22 cellular contexts compared by ENCODE assay signal in genomic region chr12:110244829-110245228, GRCh38. TPM values are rescaled to one million over a fixed set of nuclear protein-coding genes. Genes with fewer than 3 reads are reported as not detected.
DNase-seq lines count a peak whose midpoint lies in the region; ATAC-seq, FAIRE-seq and TF ChIP-seq lines count a peak whose summit lies in the region.
"Had no signal": no experiment of that assay in that cellular context is flagged by ENCODE, and none has a peak within 500 bp of the region (broad histone marks: within the 10 kb centered on the region; RNA-seq: fewer than 3 reads in every experiment).

No MANE protein-coding gene starts in this region.

- FAIRE-seq in HepG2 (lab: Jason Lieb, UNC) = no peak
- FAIRE-seq: endometrium, H54, TTC549 had no signal

- no peak overlapping the region for H3K27ac Mint-ChIP-seq in activated CD8-positive, alpha-beta memory T cell treated with anti-CD3 and anti-CD28 coated beads, Interleukin-2, amount 10 ng/mL, durations not matched to agents 7 days and 5 days
- H3K27ac Mint-ChIP-seq: activated CD4-positive, alpha-beta T cell treated with anti-CD3 and anti-CD28 coated beads for 36 hours; activated naive CD8-positive, alpha-beta T cell treated with anti-CD3 and anti-CD28 coated beads, Interleukin-2, amount 10 ng/mL, durations not matched to agents 7 days and 5 days; activated T-helper 2 cell treated with anti-CD3 and anti-CD28 coated beads, Interferon-gamma antibody, Interleukin-2, Interleukin-4, amounts not matched to agents 10 μg/mL and 5 μg/mL and 100 μg/mL, durations not matched to agents 14 hours and 24 hours and 36 hours had no signal

- H3K27me3 Mint-ChIP-seq in activated CD8-positive, alpha-beta memory T cell treated with anti-CD3 and anti-CD28 coated beads, Interleukin-2, amount 10 ng/mL, durations not matched to agents 7 days and 5 days = no peaks in the 10 kb centered on the region
- H3K27me3 Mint-ChIP-seq: stimulated activated naive CD8-positive, alpha-beta T cell treated with anti-CD3 and anti-CD28 coated beads, Interleukin-15, amount 100 ng/mL, for 72 hours had no signal

- H3K27ac ChIP-seq in heart right ventricle (peak overlapping the region; percentile 5 to 94 (median 88)), HepG2 (ENCODE audit: extremely low read length, insufficient read depth, low read length) (no peak overlapping the region), tibial artery (peak overlapping the region in 1 of 2 donors; percentile 91)
- H3K27ac ChIP-seq: brain microvascular endothelial cell had no signal

- POLR2A ChIA-PET in HepG2 (lab: Yijun Ruan, JAX) = interaction anchor here (1.5 kb wide), 1 partner anchor 12 kb away, joined by 3 read pairs; no protein-coding TSS in a partner anchor

- H2AFZ ChIP-seq in HepG2 (ENCODE audit: low read length) = no peak overlapping the region

- H3K4me3 ChIP-seq in heart right ventricle (no peak overlapping the region), HepG2 (replicated peaks in 1 of 3; ENCODE audit: insufficient read depth in 1 of 3, low read depth in 2 of 3, low read length in 3 of 3) (no peak overlapping the region), tibial artery (no peak overlapping the region)
- H3K4me3 ChIP-seq: coronary artery, upper lobe of left lung had no signal

- no peak overlapping the region for H3K4me3 Mint-ChIP-seq in activated CD8-positive, alpha-beta memory T cell treated with anti-CD3 and anti-CD28 coated beads, Interleukin-2, amount 10 ng/mL, durations not matched to agents 7 days and 5 days
- H3K4me3 Mint-ChIP-seq: activated CD4-positive, alpha-beta T cell treated with anti-CD3 and anti-CD28 coated beads for 36 hours; activated naive CD8-positive, alpha-beta T cell treated with anti-CD3 and anti-CD28 coated beads, Interleukin-2, amount 10 ng/mL, durations not matched to agents 7 days and 5 days; stimulated activated naive CD8-positive, alpha-beta T cell treated with anti-CD3 and anti-CD28 coated beads, Interleukin-15, amount 100 ng/mL, for 72 hours had no signal

- TF ChIP-seq POLR2A in HepG2 (IDR thresholded peaks at IDR 0.05; ENCODE audit: insufficient read depth in 1 of 2, low read depth in 2 of 2, low read length in 2 of 2) = no peak

- no TSS peak for BruUV-seq in HepG2 (replicated peaks; lab: Mats Ljungman, UMichigan)

- H3K4me2 ChIP-seq in HepG2 (ENCODE audit: low read depth, low read length) = no peak overlapping the region

- in situ Hi-C loops in HepG2 (cut with HindIII; ENCODE audit: extremely low pct_ligation_motif_present, low pct_unique_long_range_greater_than_20kb) = no loop called here

- H4K20me1 ChIP-seq in HepG2 (ENCODE audit: insufficient read depth, low read length) = no peaks in the 10 kb centered on the region

- H3K4me1 Mint-ChIP-seq in activated CD8-positive, alpha-beta memory T cell treated with anti-CD3 and anti-CD28 coated beads, Interleukin-2, amount 10 ng/mL, durations not matched to agents 7 days and 5 days = no peaks in the 10 kb centered on the region
- H3K4me1 Mint-ChIP-seq: activated CD4-positive, alpha-beta T cell treated with anti-CD3 and anti-CD28 coated beads for 36 hours; activated naive CD8-positive, alpha-beta T cell treated with anti-CD3 and anti-CD28 coated beads, Interleukin-2, amount 10 ng/mL, durations not matched to agents 7 days and 5 days; stimulated activated naive CD8-positive, alpha-beta T cell treated with anti-CD3 and anti-CD28 coated beads, Interleukin-15, amount 100 ng/mL, for 72 hours had no signal

- no peaks in the 10 kb centered on the region for H3K9me3 Mint-ChIP-seq in activated CD8-positive, alpha-beta memory T cell treated with anti-CD3 and anti-CD28 coated beads, Interleukin-2, amount 10 ng/mL, durations not matched to agents 7 days and 5 days (ENCODE audit: low read depth)
- H3K9me3 Mint-ChIP-seq: activated naive CD8-positive, alpha-beta T cell treated with anti-CD3 and anti-CD28 coated beads, Interleukin-2, amount 10 ng/mL, durations not matched to agents 7 days and 5 days; activated T-helper 2 cell treated with anti-CD3 and anti-CD28 coated beads, Interferon-gamma antibody, Interleukin-2, Interleukin-4, amounts not matched to agents 10 μg/mL and 5 μg/mL and 100 μg/mL, durations not matched to agents 14 hours and 24 hours and 36 hours; stimulated activated naive CD8-positive, alpha-beta T cell treated with anti-CD3 and anti-CD28 coated beads, Interleukin-15, amount 100 ng/mL, for 72 hours had no signal

- CTCF ChIA-PET in activated CD8-positive, alpha-beta memory T cell treated with anti-CD3 and anti-CD28 coated beads, Interleukin-2, amount 10 ng/mL, durations not matched to agents 7 days and 5 days (lab: Charles Lee) = interaction anchor here (1.0 to 3.0 kb wide), 4 partner anchors 35 to 187 kb away, joined by 3 to 13 read pairs (median 3); no protein-coding TSS in a partner anchor
- CTCF ChIA-PET in HepG2 (lab: Yijun Ruan, JAX; ENCODE audit: low intra/inter-chr PET ratio, low total read pairs) = interaction anchor here (1.2 to 1.3 kb wide), 2 partner anchors 143 to 145 kb away, joined by 6 to 7 read pairs; no protein-coding TSS in a partner anchor

- peaks cover 17 to 57% (median 35%) of the 10 kb centered on the region in 9 donors for H3K4me1 ChIP-seq in heart right ventricle
- peaks cover 48% of the 10 kb centered on the region for H3K4me1 ChIP-seq in HepG2 (ENCODE audit: insufficient read depth, low read length)
- peaks cover 0 to 43% (median 35%) of the 10 kb centered on the region in 4 donors for H3K4me1 ChIP-seq in tibial artery

- no peaks in the 10 kb centered on the region for H3K36me3 ChIP-seq in heart right ventricle
- no peaks in the 10 kb centered on the region for H3K36me3 ChIP-seq in HepG2 (replicated peaks in 1 of 2; ENCODE audit: control insufficient read depth in 1 of 2, insufficient read depth in 2 of 2, low read length in 2 of 2)
- H3K36me3 ChIP-seq in tibial artery = no peaks in the 10 kb centered on the region
- H3K36me3 ChIP-seq: BE2C, brain microvascular endothelial cell, upper lobe of left lung had no signal

- no peaks in the 10 kb centered on the region for H3K27me3 ChIP-seq in heart right ventricle
- no peaks in the 10 kb centered on the region for H3K27me3 ChIP-seq in HepG2 (ENCODE audit: control insufficient read depth in 1 of 2, insufficient read depth in 2 of 2, low read length in 2 of 2)
- H3K27me3 ChIP-seq in tibial artery = no peaks in the 10 kb centered on the region
- H3K27me3 ChIP-seq: BE2C, brain microvascular endothelial cell, upper lobe of left lung had no signal

- intact Hi-C loops in heart right ventricle (cut with DNase I) (loop anchor here in 1 of 10 donors (5.0 kb wide), 1 partner anchor 37 kb away; the partner anchor contains the start of gene ATP2A2), HepG2 (cut with micrococcal nuclease; ENCODE audit: unreplicated experiment) (no loop called here), tibial artery (cut with DNase I; ENCODE audit: low total_unique reads) (no loop called here)

- ATAC-seq in activated CD8-positive, alpha-beta memory T cell treated with anti-CD3 and anti-CD28 coated beads, Interleukin-2, amount 10 ng/mL, durations not matched to agents 7 days and 5 days = no peak
- peak; percentile 40 to 81 (median 68) for ATAC-seq in heart right ventricle
- no peak for ATAC-seq in HepG2

- no peak for TF ChIP-seq RAD21 in HepG2 (CRISPR knock-in tag; IDR thresholded peaks at IDR 0.05)

- no peak for TF ChIP-seq CTCF in heart right ventricle (IDR thresholded peaks at IDR 0.05)
- no peak for TF ChIP-seq CTCF in HepG2 (CRISPR knock-in tag; IDR thresholded peaks at IDR 0.05)
- no peak for TF ChIP-seq CTCF in tibial artery (IDR thresholded peaks at IDR 0.05)

- no peak for TF ChIP-seq EP300 in HepG2 (IDR thresholded peaks at IDR 0.05; ENCODE audit: low read depth in 2 of 2, low read length in 2 of 2)
- no peak for TF ChIP-seq EP300 in HepG2 (CRISPR knock-in tag; IDR thresholded peaks at IDR 0.05; ENCODE audit: borderline replicate concordance)

- 44 to 56% methylated on average over 8 of the region's 8 CpGs for WGBS in heart right ventricle, 2 donors
- 88% methylated on average over 8 of the region's 8 CpGs for WGBS in HepG2 (ENCODE audit: low lambda C conversion rate)

- H3K79me2 ChIP-seq in HepG2 (ENCODE audit: insufficient read depth, low read length) = no peaks in the 10 kb centered on the region

- peaks cover 0 to 8% (median 0%) of the 10 kb centered on the region in 11 donors for H3K9me3 ChIP-seq in heart right ventricle
- no peaks in the 10 kb centered on the region for H3K9me3 ChIP-seq in HepG2 (ENCODE audit: low read length)
- H3K9me3 ChIP-seq in tibial artery = no peaks in the 10 kb centered on the region
- H3K9me3 ChIP-seq: BE2C, upper lobe of left lung had no signal

- H3K9ac ChIP-seq in HepG2 (ENCODE audit: insufficient read depth, low read depth, low read length) = no peak overlapping the region

- DNase-seq in activated CD8-positive, alpha-beta memory T cell treated with anti-CD3 and anti-CD28 coated beads, Interleukin-2, amount 10 ng/mL, durations not matched to agents 7 days and 5 days = peak; percentile 8
- DNase-seq in activated CD8-positive, alpha-beta memory T cell treated with anti-CD3 and anti-CD28 coated beads, Interleukin-2, amount 50 U/mL, for 48 hours = no peak
- peak; percentile 58 to 74 for DNase-seq in heart right ventricle
- no peak for DNase-seq in HepG2 (ENCODE audit: low spot score)
- no peak for DNase-seq in tibial artery
- DNase-seq in NCI-H82 (lab: John Stamatoyannopoulos, UW) = no peak
- no peak for DNase-seq in medulla oblongata (ENCODE audit: extremely low spot score)
- no peak for DNase-seq in SHP77 treated with DMSO at 0.1 percent for 48 hours (lab: John Stamatoyannopoulos, UW)
- DNase-seq: brain microvascular endothelial cell, COR-L47, kidney glomerular epithelial cell, NCI-H510A treated with DMSO at 0.1 percent for 48 hours had no signal

- no peaks in the 10 kb centered on the region for H3K36me3 Mint-ChIP-seq in activated CD8-positive, alpha-beta memory T cell treated with anti-CD3 and anti-CD28 coated beads, Interleukin-2, amount 10 ng/mL, durations not matched to agents 7 days and 5 days
- H3K36me3 Mint-ChIP-seq: activated naive CD8-positive, alpha-beta T cell treated with anti-CD3 and anti-CD28 coated beads, Interleukin-2, amount 10 ng/mL, durations not matched to agents 7 days and 5 days had no signal

RNA-seq across cellular contexts. Expression of gene ATP2A2, which starts 36.2 kb away (rescaled TPM):
- 100 to 1,000 TPM; 144 to 193 TPM for total RNA-seq in activated CD8-positive, alpha-beta memory T cell treated with anti-CD3 and anti-CD28 coated beads, Interleukin-2, amount 10 ng/mL, durations not matched to agents 7 days and 5 days
- total RNA-seq in heart right ventricle = 1,000 to 10,000 TPM; 1,003 to 4,750 (median 1,632) TPM
- 100 to 1,000 TPM; 316 to 678 TPM for polyA plus RNA-seq in heart right ventricle
- 79.2 and 85.5 TPM in 2 replicates for total RNA-seq in HepG2 (2016; rRNA removed; fragmentation: Illumina TruSeq; extraction: Trizol)
- 16.6 and 18.3 TPM in 2 replicates for total RNA-seq in HepG2 (2016; cell fraction: cytosol; rRNA removed; fragmentation: Illumina TruSeq; extraction: Trizol; ENCODE audit: low read depth)
- 64.3 and 88.8 TPM in 2 replicates for total RNA-seq in HepG2 (2016; cell fraction: insoluble cytoplasmic fraction; rRNA removed; fragmentation: Illumina TruSeq; extraction: Trizol)
- 50.1 and 58.3 TPM in 2 replicates for total RNA-seq in HepG2 (2016; cell fraction: membrane; rRNA removed; fragmentation: Illumina TruSeq; extraction: Trizol)
- total RNA-seq in HepG2 (2016; cell fraction: nucleus; rRNA removed; fragmentation: Illumina TruSeq; extraction: Trizol) = 162 and 186 TPM in 2 replicates
- 35.4 and 40.8 TPM in 2 replicates for polyA plus RNA-seq in HepG2 (2011; rRNA removed)
- 19.8 and 24.8 TPM in 2 replicates for polyA plus RNA-seq in HepG2 (2011; cell fraction: cytosol; rRNA removed)
- 106 and 112 TPM in 2 replicates for polyA plus RNA-seq in HepG2 (2011; cell fraction: nucleus; rRNA removed)
- polyA plus RNA-seq in HepG2 (2012) = 95.4 and 109 TPM in 2 replicates
- 7.7 and 8.0 TPM in 2 replicates for polyA plus RNA-seq in HepG2 (2016; cell fraction: cytosol; fragmentation: Illumina TruSeq; extraction: Trizol; ENCODE audit: low read depth)
- polyA plus RNA-seq in HepG2 (2016; cell fraction: insoluble cytoplasmic fraction; fragmentation: Illumina TruSeq; extraction: Trizol; ENCODE audit: low read depth) = 52.2 and 68.9 TPM in 2 replicates
- 23.7 and 31.5 TPM in 2 replicates for polyA plus RNA-seq in HepG2 (2016; cell fraction: membrane; fragmentation: Illumina TruSeq; extraction: Trizol; ENCODE audit: low read depth)
- polyA plus RNA-seq in HepG2 (2016; cell fraction: nucleus; fragmentation: Illumina TruSeq; extraction: Trizol; ENCODE audit: insufficient read depth, low read depth) = 193 and 199 TPM in 2 replicates
- polyA minus RNA-seq in HepG2 (2011; rRNA and poly(A)+ RNA removed; ENCODE audit: low replicate concordance) = 88.2 and 101 TPM in 2 replicates
- 63.9 and 75.1 TPM in 2 replicates for polyA minus RNA-seq in HepG2 (2011; cell fraction: cytosol; rRNA and poly(A)+ RNA removed)
- polyA minus RNA-seq in HepG2 (2011; cell fraction: nucleus; rRNA and poly(A)+ RNA removed) = 126 and 131 TPM in 2 replicates

Comparison
In these comparisons a context has a peak if more than half of its experiments do, and no peak if none do; other contexts are left out.
1. DNase-seq: peak in activated CD8-positive, alpha-beta memory T cell treated with anti-CD3 and anti-CD28 coated beads, Interleukin-2, amount 10 ng/mL, durations not matched to agents 7 days and 5 days (single experiment) and heart right ventricle (2 of 2); none in activated CD8-positive, alpha-beta memory T cell treated with anti-CD3 and anti-CD28 coated beads, Interleukin-2, amount 50 U/mL, for 48 hours (single experiment), HepG2 (single experiment), tibial artery (0 of 2), NCI-H82 (single experiment), medulla oblongata (single experiment) and SHP77 treated with DMSO at 0.1 percent for 48 hours (single experiment).
2. ATAC-seq: peak in heart right ventricle (8 of 8); none in activated CD8-positive, alpha-beta memory T cell treated with anti-CD3 and anti-CD28 coated beads, Interleukin-2, amount 10 ng/mL, durations not matched to agents 7 days and 5 days (single experiment) and HepG2 (single experiment).
3. RNA of gene ATP2A2, which starts 36.2 kb away (total RNA-seq): 1,003 to 4,750 TPM in heart right ventricle; 144 to 193 TPM in activated CD8-positive, alpha-beta memory T cell treated with anti-CD3 and anti-CD28 coated beads, Interleukin-2, amount 10 ng/mL, durations not matched to agents 7 days and 5 days and 16.6 to 186 TPM in HepG2; every median in the first group is over 4 times any median in the second.